In genomic region chr5:128192368-128192767, GRCh38 we compare ENCODE assay signal across 19 cellular contexts.
DNase-seq lines count a peak whose midpoint lies in the region; ATAC-seq and TF ChIP-seq lines count a peak whose summit lies in the region.
"Had no signal": no experiment of that assay in that cellular context is flagged by ENCODE, and none has a peak within 500 bp of the region (broad histone marks: within the 10 kb centered on the region; RNA-seq: fewer than 3 reads in every experiment).

No MANE protein-coding gene starts in this region.

- no peak overlapping the region for H3K4me3 ChIP-seq in ascending aorta

- intact Hi-C loops in ascending aorta (cut with DNase I), result no loop called here

- peaks cover 5% of the 10 kb centered on the region for H3K4me1 Mint-ChIP-seq in endothelial cell (ENCODE audit: unreplicated experiment)

- H3K27me3 ChIP-seq in ascending aorta, result no peaks in the 10 kb centered on the region
- H3K27me3 ChIP-seq: BE2C had no signal

- no peak overlapping the region for H3K27ac ChIP-seq in ascending aorta

- peaks cover 3% of the 10 kb centered on the region for H3K36me3 Mint-ChIP-seq in endothelial cell (ENCODE audit: low read depth, unreplicated experiment)

- DNase-seq in myocyte (ENCODE audit: low read depth) (peak; percentile 79), ascending aorta (ENCODE audit: low spot score in 2 of 2) (no peak), A172 (ENCODE audit: low spot score) (no peak), endothelial cell (ENCODE audit: low spot score) (no peak), DMS114 treated with DMSO at 0.1 percent for 48 hours (lab: John Stamatoyannopoulos, UW; ENCODE audit: unreplicated experiment) (no peak)
- DNase-seq: BE2C; CD4-positive, alpha-beta memory T cell; HFFc6; IMR-90; NCI-H1417 treated with DMSO at 0.1 percent for 48 hours; NCI-H2029; NCI-H2171 treated with DMSO at 0.1 percent for 48 hours; NCI-H510A; SHP77 had no signal

- ATAC-seq in GM18907 (IDR thresholded peaks at IDR 0.05; ENCODE audit: unreplicated experiment) (peak; percentile 83), GM19467 (IDR thresholded peaks at IDR 0.05; ENCODE audit: unreplicated experiment) (peak; percentile 53), HG03108 (IDR thresholded peaks at IDR 0.05; ENCODE audit: unreplicated experiment) (peak; percentile 67)
- ATAC-seq: SK-N-SH treated with all-trans-retinoic acid at 6 μM for 48 hours had no signal

- no peaks in the 10 kb centered on the region for H3K9me3 ChIP-seq in ascending aorta
- H3K9me3 ChIP-seq: BE2C had no signal

- peaks cover 2% of the 10 kb centered on the region for H3K27me3 Mint-ChIP-seq in endothelial cell (ENCODE audit: unreplicated experiment)
- H3K27me3 Mint-ChIP-seq: CD4-positive, alpha-beta memory T cell had no signal

- H3K36me3 ChIP-seq in ascending aorta, result no peaks in the 10 kb centered on the region
- H3K36me3 ChIP-seq: BE2C had no signal

- H3K27ac Mint-ChIP-seq in endothelial cell (ENCODE audit: unreplicated experiment), result no peak overlapping the region
- H3K27ac Mint-ChIP-seq: HFFc6; T-helper 1 cell treated with Interleukin-12 subunit alpha and Interleukin-12 subunit beta and Interleukin-4 antibody, amounts not matched to agents 30 μg/mL and 1 μg/mL, for 36 hours had no signal

- H3K9me3 Mint-ChIP-seq in endothelial cell (ENCODE audit: unreplicated experiment), result no peaks in the 10 kb centered on the region
- H3K9me3 Mint-ChIP-seq: CD4-positive, alpha-beta memory T cell; HFFc6; T-helper 1 cell treated with Interleukin-12 subunit alpha and Interleukin-12 subunit beta and Interleukin-4 antibody, amounts not matched to agents 30 μg/mL and 1 μg/mL, for 36 hours had no signal

- TF ChIP-seq CTCF in ascending aorta (IDR thresholded peaks at IDR 0.05) (no peak), endothelial cell (IDR thresholded peaks at IDR 0.05; ENCODE audit: unreplicated experiment) (no peak)

- no peaks in the 10 kb centered on the region for H3K4me1 ChIP-seq in ascending aorta
- H3K4me1 ChIP-seq: BE2C had no signal

- no peak overlapping the region for H3K4me3 Mint-ChIP-seq in endothelial cell (ENCODE audit: unreplicated experiment)
- H3K4me3 Mint-ChIP-seq: CD4-positive, alpha-beta memory T cell; HFFc6; T-helper 1 cell treated with Interleukin-12 subunit alpha and Interleukin-12 subunit beta and Interleukin-4 antibody, amounts not matched to agents 30 μg/mL and 1 μg/mL, for 36 hours had no signal
